Comparison of ENCODE assay signal across 9 cellular contexts in genomic region chr6:139175389-139175788, GRCh38. TPM values are rescaled to one million over a fixed set of nuclear protein-coding genes. Genes with fewer than 3 reads are reported as not detected.
DNase-seq lines count a peak whose midpoint lies in the region; ATAC-seq and TF ChIP-seq lines count a peak whose summit lies in the region.
"Had no signal": no experiment of that assay in that cellular context is flagged by ENCODE, and none has a peak within 500 bp of the region (broad histone marks: within the 10 kb centered on the region; RNA-seq: fewer than 3 reads in every experiment).

No MANE protein-coding gene starts in this region.

- H3K4me3 Mint-ChIP-seq in naive B cell, result peak overlapping the region in 5 of 8 donors; percentile 12 to 61 (median 46)

- H3K4ac ChIP-seq in trophoblast cell (ENCODE audit: low read depth, low read length), result no peak overlapping the region

- no peaks in the 10 kb centered on the region for H3K27me3 ChIP-seq in trophoblast cell (ENCODE audit: insufficient read depth, low read length)

- H4K12ac ChIP-seq in trophoblast cell (ENCODE audit: low read depth, low read length), result no peak overlapping the region

- H3K79me1 ChIP-seq in trophoblast cell (ENCODE audit: low read length), result no peaks in the 10 kb centered on the region

- DNase-seq in OCI-LY7 (ENCODE audit: low spot score), result peak; percentile 68
- DNase-seq in naive B cell, result peak; percentile 38
- DNase-seq in trophoblast cell, result no peak
- DNase-seq in effector CD8-positive, alpha-beta T cell (lab: John Stamatoyannopoulos, UW), result no peak
- DNase-seq: activated effector memory CD4-positive, alpha-beta T cell treated with Interleukin-2 at 50 U/mL for 16 hours; NCI-H1105 had no signal

- no peak overlapping the region for H4K91ac ChIP-seq in trophoblast cell (ENCODE audit: low read depth, low read length)

- peaks cover 41 to 45% of the 10 kb centered on the region in 2 donors for H3K36me3 Mint-ChIP-seq in naive B cell

- H2AFZ ChIP-seq in OCI-LY7 (ENCODE audit: low read length), result no peak overlapping the region
- no peak overlapping the region for H2AFZ ChIP-seq in trophoblast cell (ENCODE audit: insufficient read depth, low read length, poor library complexity)

- H3K14ac ChIP-seq in trophoblast cell (ENCODE audit: low read length), result no peak overlapping the region

- ATAC-seq in GM18870 (IDR thresholded peaks at IDR 0.05; ENCODE audit: unreplicated experiment) (peak; percentile 64), HG02610 (IDR thresholded peaks at IDR 0.05; ENCODE audit: unreplicated experiment) (peak; percentile 54), naive B cell (ENCODE audit: low read depth in 2 of 2) (peak; percentile 85 to 89), GM19324 (IDR thresholded peaks at IDR 0.05; ENCODE audit: low FRiP score, unreplicated experiment) (no peak)

- no peak for TF ChIP-seq CTCF in OCI-LY7 (conservative IDR thresholded peaks at IDR 0.05; ENCODE audit: low read length)

- H3K23ac ChIP-seq in trophoblast cell (ENCODE audit: low read length), result no peak overlapping the region

- peaks cover 9% of the 10 kb centered on the region; the same call in 1 of the 2 replicates for H3K9me3 ChIP-seq in OCI-LY7 (ENCODE audit: low read length)
- no peaks in the 10 kb centered on the region for H3K9me3 ChIP-seq in trophoblast cell (ENCODE audit: insufficient read depth, low read depth, low read length)

- peak overlapping the region; percentile 38 for H3K4me2 ChIP-seq in OCI-LY7 (ENCODE audit: low read length)
- no peak overlapping the region for H3K4me2 ChIP-seq in trophoblast cell (ENCODE audit: low read length)

- peaks cover 0 to 13% (median 10%) of the 10 kb centered on the region in 7 donors for H3K9me3 Mint-ChIP-seq in naive B cell

- H3K9ac ChIP-seq in trophoblast cell (ENCODE audit: low read length), result no peak overlapping the region

- WGBS in trophoblast cell (ENCODE audit: extremely low coverage, insufficient coverage, insufficient read length), result no CpG with 5 or more reads among the region's 3 CpGs

- H3K79me2 ChIP-seq in OCI-LY7 (ENCODE audit: insufficient read depth, low read depth, low read length) (no peaks in the 10 kb centered on the region), trophoblast cell (ENCODE audit: control insufficient read depth, insufficient read depth, low read length, poor library complexity) (no peaks in the 10 kb centered on the region)

- no peaks in the 10 kb centered on the region for H3K27me3 Mint-ChIP-seq in naive B cell

- H4K20me1 ChIP-seq in OCI-LY7 (ENCODE audit: insufficient read depth, low read length), result no peaks in the 10 kb centered on the region

- no peak overlapping the region for H2BK120ac ChIP-seq in trophoblast cell (ENCODE audit: insufficient read depth, low read length, poor library complexity)

- POLR2A ChIA-PET in OCI-LY7 (lab: Charles Lee), result interaction anchor here (0.8 to 2.3 kb wide), 6 partner anchors 11 to 481 kb away, joined by 3 to 13 read pairs (median 4); partner anchors contain the start of gene CITED2

- H2BK5ac ChIP-seq in trophoblast cell (ENCODE audit: low read depth, low read length, poor library complexity), result no peak overlapping the region

- no peak overlapping the region for H3K4me3 ChIP-seq in OCI-LY7 (ENCODE audit: low read depth, low read length, poor library complexity, severe bottlenecking)
- H3K4me3 ChIP-seq in trophoblast cell (ENCODE audit: low read depth, low read length), result no peak overlapping the region

- intact Hi-C loops in OCI-LY7 (cut with micrococcal nuclease; ENCODE audit: unreplicated experiment), result loop anchor here (5.0 kb wide), 1 partner anchor 48 kb away; no protein-coding TSS in a partner anchor

- H3K9me2 ChIP-seq in OCI-LY7 (ENCODE audit: insufficient read depth, low read length), result no peaks in the 10 kb centered on the region

- H2BK12ac ChIP-seq in trophoblast cell (ENCODE audit: low read length), result no peak overlapping the region

- CTCF ChIA-PET in OCI-LY7 (lab: Charles Lee; ENCODE audit: unreplicated experiment), result interaction anchor here (1.2 to 1.3 kb wide), 2 partner anchors 10 to 44 kb away, joined by 3 read pairs; no protein-coding TSS in a partner anchor

- H3K4me1 ChIP-seq in OCI-LY7 (ENCODE audit: insufficient read depth, low read length, poor library complexity, severe bottlenecking), result peaks cover 34% of the 10 kb centered on the region
- no peaks in the 10 kb centered on the region for H3K4me1 ChIP-seq in trophoblast cell (ENCODE audit: control insufficient read depth in 1 of 2, insufficient read depth in 2 of 2, low read length in 2 of 2)

- H2AK5ac ChIP-seq in trophoblast cell (ENCODE audit: low read length), result no peak overlapping the region

- H3K27ac Mint-ChIP-seq in naive B cell, result peak overlapping the region in 5 of 6 donors; percentile 18 to 39 (median 32)

- no peak overlapping the region for H4K8ac ChIP-seq in trophoblast cell (ENCODE audit: low read depth, low read length)

- H3K18ac ChIP-seq in trophoblast cell (ENCODE audit: low read length), result no peak overlapping the region

- no TSS peak for BruUV-seq in OCI-LY7 (replicated peaks; lab: Mats Ljungman, UMichigan)

- peaks cover 52% of the 10 kb centered on the region for H3K36me3 ChIP-seq in OCI-LY7 (ENCODE audit: insufficient read depth, low read length)
- peaks cover 5 to 9% of the 10 kb centered on the region in 2 experiments for H3K36me3 ChIP-seq in trophoblast cell (ENCODE audit: control insufficient read depth in 1 of 2, insufficient read depth in 2 of 2, low read length in 2 of 2)

- H3K27ac ChIP-seq in OCI-LY7 (ENCODE audit: low read depth, low read length, poor library complexity, severe bottlenecking) (peak overlapping the region; percentile 12), trophoblast cell (ENCODE audit: low read depth, low read length) (no peak overlapping the region)

- H3K4me1 Mint-ChIP-seq in naive B cell, result peaks cover 39 to 61% (median 49%) of the 10 kb centered on the region in 3 donors

RNA-seq across cellular contexts. Expression of gene HECA, which starts 40.5 kb away (rescaled TPM):
- total RNA-seq in OCI-LY7 (2014; rRNA removed; shearing (Covaris generic)), result 15.7 and 21.9 TPM in 2 replicates
- 23.3 and 27.3 TPM in 2 replicates for total RNA-seq in OCI-LY7 (2022)
- 1 to 10 TPM; 4.0 to 6.2 (median 4.6) TPM for polyA plus RNA-seq in naive B cell (ENCODE audit: low read depth in 6 of 6)
- polyA plus RNA-seq in trophoblast cell (2013), result 16.9 and 17.2 TPM in 2 replicates

Comparison
In these comparisons a context has a peak if more than half of its experiments do, and no peak if none do; other contexts are left out.
1. DNase-seq: peak in OCI-LY7 (single experiment) and naive B cell (single experiment); none in trophoblast cell (0 of 2) and effector CD8-positive, alpha-beta T cell (single experiment).